ENCODE assay signal across 33 cellular contexts in the genomic region with DNA sequence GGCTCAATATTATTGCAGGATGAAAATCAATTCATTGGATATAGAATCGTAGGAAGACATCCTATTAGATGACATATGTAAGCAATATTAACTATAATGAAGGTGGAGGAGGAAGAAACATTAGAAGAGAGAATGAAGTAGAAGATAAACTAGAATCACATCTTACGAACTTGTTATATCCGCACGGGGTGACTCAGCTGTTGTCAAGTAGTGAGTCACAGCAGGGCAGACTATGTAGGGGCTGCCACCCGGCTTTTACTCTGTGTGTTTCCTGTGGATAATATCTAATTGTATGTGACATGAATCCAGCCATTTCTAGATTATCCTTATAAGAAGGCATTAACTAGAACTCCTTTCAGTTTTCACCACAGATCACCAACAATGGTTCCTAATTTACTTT.
DNase-seq lines count a peak whose midpoint lies in the region; ATAC-seq, FAIRE-seq and TF ChIP-seq lines count a peak whose summit lies in the region.
"Had no signal": no experiment of that assay in that cellular context is flagged by ENCODE, and none has a peak within 500 bp of the region (broad histone marks: within the 10 kb centered on the region; RNA-seq: fewer than 3 reads in every experiment).

No MANE protein-coding gene starts in this region.

- H3K9ac ChIP-seq in HepG2 (ENCODE audit: insufficient read depth, low read depth, low read length) = no peak overlapping the region
- H3K9ac ChIP-seq: BLaER1 treated with 17β-estradiol and CSF1 and Interleukin-3, amounts not matched to agents 10 nM and 100 nM; KMS-11 had no signal

- no peak overlapping the region for H3K4me3 Mint-ChIP-seq in activated naive CD8-positive, alpha-beta T cell treated with anti-CD3 and anti-CD28 coated beads, Interleukin-2, amount 50 U/mL, for 24 hours
- H3K4me3 Mint-ChIP-seq: activated CD8-positive, alpha-beta T cell treated with anti-CD3 and anti-CD28 coated beads for 36 hours; dendritic cell treated with granulocyte-macrophage colony-stimulating factor and Interleukin-4, amounts not matched to agents 40 ng/mL and 50 ng/mL, for 4 days; natural killer cell; T-helper 2 cell treated with Interferon-gamma antibody and Interleukin-4, amounts not matched to agents 5 μg/mL and 100 μg/mL, for 36 hours had no signal

- H3K36me3 ChIP-seq in HepG2 (replicated peaks in 1 of 2; ENCODE audit: control insufficient read depth in 1 of 2, insufficient read depth in 2 of 2, low read length in 2 of 2) = no peaks in the 10 kb centered on the region
- no peaks in the 10 kb centered on the region for H3K36me3 ChIP-seq in right lobe of liver
- H3K36me3 ChIP-seq: BLaER1 treated with 17β-estradiol and CSF1 and Interleukin-3, amounts not matched to agents 10 nM and 100 nM; left ventricle myocardium inferior; right atrium auricular region; stomach; transverse colon had no signal

- H3K9me3 Mint-ChIP-seq in activated naive CD8-positive, alpha-beta T cell treated with anti-CD3 and anti-CD28 coated beads, Interleukin-2, amount 50 U/mL, for 24 hours = peaks cover 4% of the 10 kb centered on the region

- TF ChIP-seq POLR2A in HepG2 (IDR thresholded peaks at IDR 0.05; ENCODE audit: insufficient read depth in 1 of 2, low read depth in 2 of 2, low read length in 2 of 2) = no peak
- no peak for TF ChIP-seq POLR2A in right lobe of liver (IDR thresholded peaks at IDR 0.05)

- TF ChIP-seq CTCF in HepG2 (CRISPR knock-in tag; IDR thresholded peaks at IDR 0.05) = no peak
- TF ChIP-seq CTCF in right lobe of liver (IDR thresholded peaks at IDR 0.05) = no peak
- TF ChIP-seq CTCF in RWPE1 (conservative IDR thresholded peaks at IDR 0.05; ENCODE audit: low read depth) = no peak
- no peak for TF ChIP-seq CTCF in epithelial cell of esophagus (IDR thresholded peaks at IDR 0.05; ENCODE audit: insufficient read depth, low read depth, low read length, missing control alignments)

- no peak for DNase-seq in HepG2 (ENCODE audit: low spot score)
- DNase-seq in right lobe of liver = no peak
- DNase-seq in RWPE1 (ENCODE audit: low spot score) = peak; percentile 21
- DNase-seq in epithelial cell of esophagus (ENCODE audit: low read depth) = peak; percentile 36
- DNase-seq in stimulated activated CD4-positive, alpha-beta T cell treated with anti-CD3 and anti-CD28 coated beads, Interleukin-4, amount 100 ng/mL, for 1 hour = no peak
- no peak for DNase-seq in activated naive CD8-positive, alpha-beta T cell treated with anti-CD3 and anti-CD28 coated beads, Interleukin-2, amount 50 U/mL, for 24 hours
- DNase-seq in NCI-H1092 (lab: John Stamatoyannopoulos, UW) = no peak
- DNase-seq in hepatic stellate cell (ENCODE audit: low spot score) = no peak
- DNase-seq: activated CD8-positive, alpha-beta T cell treated with anti-CD3 and anti-CD28 coated beads for 36 hours; activated naive CD4-positive, alpha-beta T cell; activated T-cell treated with anti-CD3 and anti-CD28 coated beads, Interleukin-2, amount 50 U/mL, for 1 hour; amniotic stem cell; Caco-2; caudate nucleus; HCEC 1CT; head of caudate nucleus; left ventricle myocardium inferior; midbrain; natural killer cell; NCI-H1048; NCI-H2029; NCI-H446; NK-92 treated with Interleukin-12 subunit alpha and Interleukin-12 subunit beta, amount 100 ng/mL, for 24 hours; stimulated activated CD4-positive, alpha-beta T cell treated with anti-CD3 and anti-CD28 coated beads, Interleukin-12 subunit alpha, Interleukin-12 subunit beta, amount 100 ng/mL, for 4 hours; stomach; transverse colon had no signal

- no peak for TF ChIP-seq RAD21 in HepG2 (CRISPR knock-in tag; IDR thresholded peaks at IDR 0.05)

- no TSS peak for BruUV-seq in HepG2 (replicated peaks; lab: Mats Ljungman, UMichigan)

- in situ Hi-C loops in HepG2 (cut with HindIII; ENCODE audit: extremely low pct_ligation_motif_present, low pct_unique_long_range_greater_than_20kb) = no loop called here

- H3K4me3 ChIP-seq in HepG2 (replicated peaks in 1 of 3; ENCODE audit: insufficient read depth in 1 of 3, low read depth in 2 of 3, low read length in 3 of 3) = no peak overlapping the region
- H3K4me3 ChIP-seq in right lobe of liver = no peak overlapping the region
- H3K4me3 ChIP-seq in epithelial cell of esophagus (ENCODE audit: low read length) = no peak overlapping the region
- H3K4me3 ChIP-seq: BLaER1 treated with 17β-estradiol and CSF1 and Interleukin-3, amounts not matched to agents 10 nM and 100 nM; left ventricle myocardium inferior; right atrium auricular region; stomach; transverse colon had no signal

- H4K20me1 ChIP-seq in HepG2 (ENCODE audit: insufficient read depth, low read length) = no peaks in the 10 kb centered on the region
- H4K20me1 ChIP-seq: BLaER1 treated with 17β-estradiol and CSF1 and Interleukin-3, amounts not matched to agents 10 nM and 100 nM had no signal

- H3K27ac ChIP-seq in HepG2 (ENCODE audit: extremely low read length, insufficient read depth, low read length) (no peak overlapping the region), right lobe of liver (no peak overlapping the region), RWPE1 (no peak overlapping the region)
- H3K27ac ChIP-seq: BLaER1 treated with 17β-estradiol and CSF1 and Interleukin-3, amounts not matched to agents 10 nM and 100 nM; KMS-11; left ventricle myocardium inferior; right atrium auricular region; stomach; transverse colon had no signal

- no peak for FAIRE-seq in HepG2 (lab: Jason Lieb, UNC)
- FAIRE-seq: endometrium, GM18507 had no signal

- intact Hi-C loops in HepG2 (cut with micrococcal nuclease; ENCODE audit: unreplicated experiment) = no loop called here
- intact Hi-C loops in right lobe of liver (cut with DNase I) = no loop called here

- no peak overlapping the region for H3K27ac Mint-ChIP-seq in activated naive CD8-positive, alpha-beta T cell treated with anti-CD3 and anti-CD28 coated beads, Interleukin-2, amount 50 U/mL, for 24 hours
- H3K27ac Mint-ChIP-seq: activated CD8-positive, alpha-beta T cell treated with anti-CD3 and anti-CD28 coated beads for 36 hours; dendritic cell treated with granulocyte-macrophage colony-stimulating factor and Interleukin-4, amounts not matched to agents 40 ng/mL and 50 ng/mL, for 4 days; natural killer cell; T-helper 2 cell treated with Interferon-gamma antibody and Interleukin-4, amounts not matched to agents 5 μg/mL and 100 μg/mL, for 36 hours had no signal

- H3K9me3 ChIP-seq in HepG2 (ENCODE audit: low read length) = peaks cover 67% of the 10 kb centered on the region
- H3K9me3 ChIP-seq in right lobe of liver = no peaks in the 10 kb centered on the region
- H3K9me3 ChIP-seq: BLaER1 treated with 17β-estradiol and CSF1 and Interleukin-3, amounts not matched to agents 10 nM and 100 nM; Caco-2; left ventricle myocardium inferior; right atrium auricular region; stomach; transverse colon had no signal

- H3K27me3 Mint-ChIP-seq in activated naive CD8-positive, alpha-beta T cell treated with anti-CD3 and anti-CD28 coated beads, Interleukin-2, amount 50 U/mL, for 24 hours = peaks cover 1% of the 10 kb centered on the region
- H3K27me3 Mint-ChIP-seq: activated CD8-positive, alpha-beta T cell treated with anti-CD3 and anti-CD28 coated beads for 36 hours; dendritic cell treated with granulocyte-macrophage colony-stimulating factor and Interleukin-4, amounts not matched to agents 40 ng/mL and 50 ng/mL, for 4 days had no signal

- TF ChIP-seq EP300 in HepG2 (IDR thresholded peaks at IDR 0.05; ENCODE audit: low read depth in 2 of 2, low read length in 2 of 2) (no peak), HepG2 (CRISPR knock-in tag; IDR thresholded peaks at IDR 0.05; ENCODE audit: borderline replicate concordance) (no peak)

- WGBS in HepG2 (ENCODE audit: low lambda C conversion rate) = 13% methylated on average over 5 of the region's 5 CpGs
- WGBS in right lobe of liver (ENCODE audit: insufficient coverage, low coverage, low lambda C conversion rate, missing lambda C conversion rate) = 46% methylated on average over 5 of the region's 5 CpGs

- H3K79me2 ChIP-seq in HepG2 (ENCODE audit: insufficient read depth, low read length) = no peaks in the 10 kb centered on the region

- CTCF ChIA-PET in HepG2 (lab: Yijun Ruan, JAX; ENCODE audit: low intra/inter-chr PET ratio, low total read pairs) (no interaction called here), RWPE1 (lab: Yijun Ruan, JAX) (interaction anchor here (0.8 kb wide), 1 partner anchor 14 kb away, joined by 3 read pairs; no protein-coding TSS in a partner anchor)

- no peaks in the 10 kb centered on the region for H3K36me3 Mint-ChIP-seq in activated naive CD8-positive, alpha-beta T cell treated with anti-CD3 and anti-CD28 coated beads, Interleukin-2, amount 50 U/mL, for 24 hours (ENCODE audit: low read depth)
- H3K36me3 Mint-ChIP-seq: natural killer cell had no signal

- no peak for ATAC-seq in HepG2
- ATAC-seq in right lobe of liver = no peak
- ATAC-seq in activated naive CD8-positive, alpha-beta T cell treated with anti-CD3 and anti-CD28 coated beads, Interleukin-2, amount 50 U/mL, for 24 hours = no peak
- ATAC-seq: activated CD8-positive, alpha-beta T cell treated with anti-CD3 and anti-CD28 coated beads for 36 hours; natural killer cell had no signal

- H2AFZ ChIP-seq in HepG2 (ENCODE audit: low read length) = no peak overlapping the region

- no peaks in the 10 kb centered on the region for H3K27me3 ChIP-seq in HepG2 (ENCODE audit: control insufficient read depth in 1 of 2, insufficient read depth in 2 of 2, low read length in 2 of 2)
- H3K27me3 ChIP-seq in right lobe of liver = peaks cover 0 to 8% of the 10 kb centered on the region in 2 donors
- H3K27me3 ChIP-seq: BLaER1 treated with 17β-estradiol and CSF1 and Interleukin-3, amounts not matched to agents 10 nM and 100 nM; right atrium auricular region; stomach; transverse colon had no signal

- no peaks in the 10 kb centered on the region for H3K4me1 ChIP-seq in HepG2 (ENCODE audit: insufficient read depth, low read length)
- no peaks in the 10 kb centered on the region for H3K4me1 ChIP-seq in right lobe of liver
- H3K4me1 ChIP-seq: BLaER1 treated with 17β-estradiol and CSF1 and Interleukin-3, amounts not matched to agents 10 nM and 100 nM; Caco-2; left ventricle myocardium inferior; right atrium auricular region; stomach; transverse colon had no signal

- H3K4me2 ChIP-seq in HepG2 (ENCODE audit: low read depth, low read length) = no peak overlapping the region
- H3K4me2 ChIP-seq: BLaER1 treated with 17β-estradiol and CSF1 and Interleukin-3, amounts not matched to agents 10 nM and 100 nM; KMS-11 had no signal

- no peaks in the 10 kb centered on the region for H3K4me1 Mint-ChIP-seq in activated naive CD8-positive, alpha-beta T cell treated with anti-CD3 and anti-CD28 coated beads, Interleukin-2, amount 50 U/mL, for 24 hours
- H3K4me1 Mint-ChIP-seq: natural killer cell had no signal

- POLR2A ChIA-PET in HepG2 (lab: Yijun Ruan, JAX) (no interaction called here), RWPE1 (lab: Yijun Ruan, JAX; ENCODE audit: low non-redundant PET) (no interaction called here)

TF ChIP-seq in HepG2, 621 proteins besides CTCF, POLR2A, EP300 and RAD21 (continues in another document):
- TF ChIP-seq YEATS4 (CRISPR knock-in tag; IDR thresholded peaks at IDR 0.05; ENCODE audit: borderline replicate concordance) = no peak
- peak; percentile 86 for TF ChIP-seq RFX5 (IDR thresholded peaks at IDR 0.05; ENCODE audit: low read depth, low read length)
- no peak for TF ChIP-seq ZZZ3 (CRISPR knock-in tag; IDR thresholded peaks at IDR 0.05; ENCODE audit: borderline replicate concordance)
- no peak for TF ChIP-seq ZNF292 (CRISPR knock-in tag; IDR thresholded peaks at IDR 0.05; ENCODE audit: borderline replicate concordance, low read depth)

Comparison
In these comparisons a context has a peak if more than half of its experiments do, and no peak if none do; other contexts are left out.
1. DNase-seq: peak in RWPE1 (single experiment) and epithelial cell of esophagus (single experiment); none in HepG2 (single experiment), right lobe of liver (0 of 3), stimulated activated CD4-positive, alpha-beta T cell treated with anti-CD3 and anti-CD28 coated beads, Interleukin-4, amount 100 ng/mL, for 1 hour (single experiment), activated naive CD8-positive, alpha-beta T cell treated with anti-CD3 and anti-CD28 coated beads, Interleukin-2, amount 50 U/mL, for 24 hours (single experiment), NCI-H1092 (single experiment) and hepatic stellate cell (single experiment).